In the genomic region with DNA sequence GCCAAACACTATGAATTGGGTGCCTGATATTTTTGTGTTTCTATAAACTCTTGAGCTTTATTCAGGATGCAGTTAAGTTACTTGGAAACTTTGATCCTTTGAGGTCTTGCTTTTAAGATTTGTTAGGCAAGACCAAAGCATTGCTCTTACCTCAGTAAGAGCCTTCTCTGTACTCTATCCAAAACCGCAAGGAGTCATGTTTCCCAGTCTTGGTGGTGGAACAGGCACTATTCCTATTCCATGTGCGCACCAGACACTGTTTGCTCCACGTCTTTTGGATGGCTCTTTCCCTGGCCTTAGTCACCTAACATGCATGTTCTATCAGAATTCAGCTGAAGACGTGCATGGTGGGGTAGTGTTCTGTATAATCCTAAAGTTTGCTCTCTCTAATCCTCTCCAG, we compare ENCODE assay signal across 22 cellular contexts.
"Had no signal": no experiment of that assay in that cellular context is flagged by ENCODE, and none has a peak within 500 bp of the region (broad histone marks: within the 10 kb centered on the region; RNA-seq: fewer than 3 reads in every experiment).

No MANE protein-coding gene starts in this region.

- FAIRE-seq: endothelial cell of umbilical vein, keratinocyte, pancreas had no signal

- H3K27me3 ChIP-seq: esophagus muscularis mucosa, neutrophil, pancreas, right atrium auricular region, testis, tibial artery had no signal

- H3K4me1 ChIP-seq: pancreas, right atrium auricular region, testis, tibial artery had no signal

- H3K27ac ChIP-seq: coronary artery, esophagus muscularis mucosa, neutrophil, pancreas, right atrium auricular region, testis, tibial artery had no signal

- H3K9me3 ChIP-seq: neutrophil, pancreas, testis, tibial artery had no signal

- ATAC-seq: pancreas; sciatic nerve; stimulated activated memory B cell treated with anti-CD40 and anti-IgM and Interleukin-4, amounts not matched to agents 10 μg/mL and 1 μg/mL and 100 μg/mL, for 72 hours; stimulated activated naive CD8-positive, alpha-beta T cell treated with anti-CD3 and anti-CD28 coated beads, Interleukin-15, Interleukin-2, amounts not matched to agents 100 U/mL and 50 U/mL, for 24 hours had no signal

- DNase-seq: dermis blood vessel endothelial cell; effector memory CD4-positive, alpha-beta T cell; foreskin melanocyte; glutamatergic neuron; hypothalamus; left ventricle myocardium superior; natural killer cell; pancreas; stimulated activated CD4-positive, alpha-beta T cell treated with anti-CD3 and anti-CD28 coated beads, Interleukin-4, amount 100 ng/mL, for 4 hours; stimulated activated naive CD8-positive, alpha-beta T cell treated with anti-CD3 and anti-CD28 coated beads, Interleukin-15, Interleukin-2, amounts not matched to agents 100 U/mL and 50 U/mL, for 24 hours; substantia nigra; testis; tibial artery had no signal

- H3K4me3 ChIP-seq: coronary artery, esophagus muscularis mucosa, lung, pancreas, right atrium auricular region, testis, tibial artery had no signal
